In the genomic region with DNA sequence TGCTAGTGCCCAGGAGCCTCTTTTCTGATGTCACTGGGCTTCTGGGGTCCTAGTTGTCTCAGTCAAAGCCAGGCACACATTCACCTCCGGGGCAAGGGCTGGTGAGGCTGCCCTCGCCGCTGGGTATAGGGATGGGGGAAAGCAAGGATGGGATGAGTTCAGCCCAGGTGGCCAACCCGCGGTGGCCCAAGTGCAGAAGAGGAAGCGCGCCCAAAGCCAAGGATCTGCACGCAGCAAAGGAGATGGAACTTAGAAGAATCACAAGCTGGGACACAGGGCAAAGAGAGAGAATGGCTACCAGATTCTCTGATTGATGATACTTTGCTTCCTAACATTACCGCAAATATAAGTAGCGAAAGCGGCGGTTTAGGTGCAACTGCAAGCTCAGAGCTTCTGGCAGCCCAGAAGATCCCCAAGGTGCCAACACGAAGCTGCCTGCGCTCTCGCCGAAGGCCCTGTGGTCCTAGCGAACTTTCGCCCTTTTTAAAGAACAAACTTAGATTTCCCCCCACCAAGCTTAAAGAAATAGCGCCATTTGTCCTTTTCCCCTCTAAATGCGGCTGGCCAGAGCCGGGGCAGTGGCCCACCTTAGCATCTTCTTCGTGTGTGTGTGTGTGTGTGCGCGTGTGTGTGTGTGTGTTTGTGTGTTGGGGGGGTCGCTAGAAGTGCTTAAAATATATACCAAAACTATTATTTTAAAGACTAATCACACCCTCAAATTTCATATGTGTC, we compare ENCODE assay signal across 10 cellular contexts. TPM values are rescaled to one million over a fixed set of nuclear protein-coding genes. Genes with fewer than 3 reads are reported as not detected.
DNase-seq lines count a peak whose midpoint lies in the region; ATAC-seq and TF ChIP-seq lines count a peak whose summit lies in the region.
"Had no signal": no experiment of that assay in that cellular context is flagged by ENCODE, and none has a peak within 500 bp of the region (broad histone marks: within the 10 kb centered on the region; RNA-seq: fewer than 3 reads in every experiment).

No MANE protein-coding gene starts in this region.

- POLR2A ChIA-PET in CD8-positive, alpha-beta memory T cell (lab: Charles Lee): no interaction called here
- POLR2A ChIA-PET in WTC11 (lab: Charles Lee): interaction anchor here (0.6 to 0.7 kb wide), 2 partner anchors 24 to 249 kb away, joined by 3 read pairs; no protein-coding TSS in a partner anchor

- TF ChIP-seq EP300 in sigmoid colon (IDR thresholded peaks at IDR 0.05): no peak

- ATAC-seq in WTC11 (peak; percentile 0; the same call in 1 of the 2 replicates), HG03108 (IDR thresholded peaks at IDR 0.05; ENCODE audit: unreplicated experiment) (no peak), GM19324 (IDR thresholded peaks at IDR 0.05; ENCODE audit: low FRiP score, unreplicated experiment) (no peak)
- no peak for ATAC-seq in stimulated activated memory B cell treated with anti-CD40 and anti-IgM and Interleukin-4, amounts not matched to agents 10 μg/mL and 1 μg/mL and 100 μg/mL, for 72 hours
- ATAC-seq: foreskin keratinocyte had no signal

- H3K79me2 ChIP-seq in fibroblast of lung (ENCODE audit: control insufficient read depth, insufficient read depth, low read length): no peaks in the 10 kb centered on the region

- peak overlapping the region; percentile 30 to 76 (median 63) for H3K4me3 Mint-ChIP-seq in CD8-positive, alpha-beta memory T cell
- H3K4me3 Mint-ChIP-seq in WTC11: peak overlapping the region; percentile 92
- no peak overlapping the region for H3K4me3 Mint-ChIP-seq in stimulated activated memory B cell treated with anti-CD40 and anti-IgM and Interleukin-4, amounts not matched to agents 10 μg/mL and 1 μg/mL and 100 μg/mL, for 72 hours

- H3K4me2 ChIP-seq in fibroblast of lung (ENCODE audit: extremely low read depth, insufficient read depth, low read length): peak overlapping the region; percentile 55

- no peak for TF ChIP-seq POLR2A in sigmoid colon (IDR thresholded peaks at IDR 0.05)

- H4K20me1 ChIP-seq in fibroblast of lung (ENCODE audit: control insufficient read depth, extremely low read depth, insufficient read depth, low read length): no peaks in the 10 kb centered on the region

- no peak overlapping the region for H3K27ac ChIP-seq in CD8-positive, alpha-beta memory T cell (ENCODE audit: low read depth, low read length)
- H3K27ac ChIP-seq in fibroblast of lung (ENCODE audit: insufficient read depth, low read length) (no peak overlapping the region), sigmoid colon (peak overlapping the region; percentile 95 to 98 (median 97))
- H3K27ac ChIP-seq: foreskin keratinocyte had no signal

- no peak for DNase-seq in CD8-positive, alpha-beta memory T cell
- DNase-seq in WTC11 (ENCODE audit: low spot score) (peak; percentile 16), fibroblast of lung (ENCODE audit: low read depth in 2 of 2) (no peak), sigmoid colon (no peak), GM19238 (ENCODE audit: insufficient read length, low spot score) (no peak)
- DNase-seq: NCI-H1930 had no signal

- peaks cover 41 to 70% of the 10 kb centered on the region in 2 donors for H3K27me3 Mint-ChIP-seq in CD8-positive, alpha-beta memory T cell
- H3K27me3 Mint-ChIP-seq in WTC11 (ENCODE audit: low read depth): peaks cover 91% of the 10 kb centered on the region
- peaks cover 47% of the 10 kb centered on the region for H3K27me3 Mint-ChIP-seq in stimulated activated memory B cell treated with anti-CD40 and anti-IgM and Interleukin-4, amounts not matched to agents 10 μg/mL and 1 μg/mL and 100 μg/mL, for 72 hours

- H3K4me3 ChIP-seq in CD8-positive, alpha-beta memory T cell (ENCODE audit: low read length): peak overlapping the region; percentile 20
- peak overlapping the region in 2 of 4 experiments; percentile 38 to 61 for H3K4me3 ChIP-seq in fibroblast of lung (replicated peaks in 1 of 4; ENCODE audit: control extremely low read depth in 1 of 4, insufficient read depth in 1 of 4, low read depth in 3 of 4, low read length in 4 of 4)
- peak overlapping the region; percentile 67 to 78 (median 75) for H3K4me3 ChIP-seq in sigmoid colon

- H3K36me3 ChIP-seq in CD8-positive, alpha-beta memory T cell (ENCODE audit: insufficient read depth, low read length): no peaks in the 10 kb centered on the region
- H3K36me3 ChIP-seq in fibroblast of lung (ENCODE audit: control insufficient read depth, insufficient read depth, low read length) (no peaks in the 10 kb centered on the region), sigmoid colon (no peaks in the 10 kb centered on the region)

- no peaks in the 10 kb centered on the region for H3K9me3 ChIP-seq in CD8-positive, alpha-beta memory T cell (ENCODE audit: low read length)
- no peaks in the 10 kb centered on the region for H3K9me3 ChIP-seq in fibroblast of lung (ENCODE audit: control insufficient read depth, insufficient read depth, low read depth, low read length)
- H3K9me3 ChIP-seq in sigmoid colon: no peaks in the 10 kb centered on the region

- H3K27ac Mint-ChIP-seq in CD8-positive, alpha-beta memory T cell: peak overlapping the region in 1 of 8 donors; percentile 59
- no peak overlapping the region for H3K27ac Mint-ChIP-seq in WTC11
- no peak overlapping the region for H3K27ac Mint-ChIP-seq in stimulated activated memory B cell treated with anti-CD40 and anti-IgM and Interleukin-4, amounts not matched to agents 10 μg/mL and 1 μg/mL and 100 μg/mL, for 72 hours

- H3K4me1 Mint-ChIP-seq in CD8-positive, alpha-beta memory T cell: peaks cover 24 to 45% (median 30%) of the 10 kb centered on the region in 3 donors
- peaks cover 23% of the 10 kb centered on the region for H3K4me1 Mint-ChIP-seq in WTC11
- peaks cover 36% of the 10 kb centered on the region for H3K4me1 Mint-ChIP-seq in stimulated activated memory B cell treated with anti-CD40 and anti-IgM and Interleukin-4, amounts not matched to agents 10 μg/mL and 1 μg/mL and 100 μg/mL, for 72 hours

- no peak overlapping the region for H2AFZ ChIP-seq in fibroblast of lung (ENCODE audit: low read length)

- intact Hi-C loops in sigmoid colon (cut with DNase I): loop anchor here (5.0 kb wide), 1 partner anchor 189 kb away; no protein-coding TSS in a partner anchor

- CTCF ChIA-PET in CD8-positive, alpha-beta memory T cell (lab: Charles Lee): interaction anchor here (1.3 kb wide), 1 partner anchor 9 kb away, joined by 3 read pairs; no protein-coding TSS in a partner anchor
- CTCF ChIA-PET in WTC11 (lab: Charles Lee): interaction anchor here (0.6 to 2.0 kb wide), 7 partner anchors 23 to 647 kb away, joined by 3 to 9 read pairs (median 3); no protein-coding TSS in a partner anchor

- H3K27me3 ChIP-seq in CD8-positive, alpha-beta memory T cell (ENCODE audit: insufficient read depth, low read length, poor library complexity, severe bottlenecking): peaks cover 51% of the 10 kb centered on the region
- peaks cover 47% of the 10 kb centered on the region for H3K27me3 ChIP-seq in fibroblast of lung (ENCODE audit: control insufficient read depth, insufficient read depth, low read length)
- peaks cover 0 to 58% (median 10%) of the 10 kb centered on the region in 3 donors for H3K27me3 ChIP-seq in sigmoid colon

- no peaks in the 10 kb centered on the region for H3K9me3 Mint-ChIP-seq in CD8-positive, alpha-beta memory T cell
- no peaks in the 10 kb centered on the region for H3K9me3 Mint-ChIP-seq in WTC11
- no peaks in the 10 kb centered on the region for H3K9me3 Mint-ChIP-seq in stimulated activated memory B cell treated with anti-CD40 and anti-IgM and Interleukin-4, amounts not matched to agents 10 μg/mL and 1 μg/mL and 100 μg/mL, for 72 hours

- no peaks in the 10 kb centered on the region for H3K36me3 Mint-ChIP-seq in CD8-positive, alpha-beta memory T cell
- no peaks in the 10 kb centered on the region for H3K36me3 Mint-ChIP-seq in WTC11
- no peaks in the 10 kb centered on the region for H3K36me3 Mint-ChIP-seq in stimulated activated memory B cell treated with anti-CD40 and anti-IgM and Interleukin-4, amounts not matched to agents 10 μg/mL and 1 μg/mL and 100 μg/mL, for 72 hours

- 9 to 16% methylated on average over 25 of the region's 25 CpGs for WGBS in sigmoid colon, 2 donors

- no peak overlapping the region for H3K9ac ChIP-seq in fibroblast of lung (ENCODE audit: insufficient read depth, low read length)

- TF ChIP-seq CTCF in WTC11 (IDR thresholded peaks at IDR 0.05): no peak
- no peak for TF ChIP-seq CTCF in fibroblast of lung (conservative IDR thresholded peaks at IDR 0.05 in 1 of 2, IDR thresholded peaks at IDR 0.05 in 1 of 2; ENCODE audit: low read depth in 1 of 2, low read length in 2 of 2)
- no peak for TF ChIP-seq CTCF in sigmoid colon (IDR thresholded peaks at IDR 0.05)

- peaks cover 39% of the 10 kb centered on the region for H3K4me1 ChIP-seq in CD8-positive, alpha-beta memory T cell (ENCODE audit: insufficient read depth, low read length)
- no peaks in the 10 kb centered on the region for H3K4me1 ChIP-seq in fibroblast of lung (ENCODE audit: control insufficient read depth, extremely low read depth, insufficient read depth, low read length)
- peaks cover 0 to 50% (median 34%) of the 10 kb centered on the region in 4 donors for H3K4me1 ChIP-seq in sigmoid colon
- H3K4me1 ChIP-seq: foreskin keratinocyte had no signal

TF ChIP-seq in WTC11, 78 proteins besides CTCF, POLR2A, EP300 and RAD21:
- TF ChIP-seq IRF2 (CRISPR knock-in tag; IDR thresholded peaks at IDR 0.05; ENCODE audit: borderline replicate concordance, low read depth) (no peak), MXD4 (CRISPR knock-in tag; IDR thresholded peaks at IDR 0.05; ENCODE audit: borderline replicate concordance) (no peak)

RNA-seq across cellular contexts. Expression of a gene that starts 0.9 kb away (rescaled TPM):
- under 1 TPM; 0.20 to 0.29 TPM for total RNA-seq in CD8-positive, alpha-beta memory T cell
- polyA plus RNA-seq in CD8-positive, alpha-beta memory T cell: not detected
- total RNA-seq in WTC11 (2021): 0.87 to 1.8 TPM (median 1.2 TPM) in 3 replicates
- 2.8 and 15.0 TPM in 2 replicates for total RNA-seq in fibroblast of lung
- polyA plus RNA-seq in fibroblast of lung: 1.3 and 2.2 TPM in 2 replicates
- polyA plus RNA-seq in fibroblast of lung (2012): 1.2 and 1.5 TPM in 2 replicates
- polyA minus RNA-seq in fibroblast of lung (ENCODE audit: low replicate concordance): 0.26 TPM in 1 of 2 replicates, not detected in the other
- 10 to 100 TPM; 11.0 to 34.9 (median 12.8) TPM for total RNA-seq in sigmoid colon
- polyA plus RNA-seq in sigmoid colon: 1 to 10 TPM in 1 of 3 donors, under 1 TPM in 1, not detected in 1; 0.28 to 1.2 TPM
- polyA plus RNA-seq: foreskin keratinocyte had no signal

Comparison
In these comparisons a context has a peak if more than half of its experiments do, and no peak if none do; other contexts are left out.
1. H3K27ac ChIP-seq: peak in sigmoid colon (4 of 4); none in CD8-positive, alpha-beta memory T cell (single experiment) and fibroblast of lung (single experiment).